ENCODE assay signal across 21 cellular contexts in genomic region chr13:39968646-39969475, GRCh38.
DNase-seq lines count a peak whose midpoint lies in the region; ATAC-seq and TF ChIP-seq lines count a peak whose summit lies in the region.
"Had no signal": no experiment of that assay in that cellular context is flagged by ENCODE, and none has a peak within 500 bp of the region (broad histone marks: within the 10 kb centered on the region; RNA-seq: fewer than 3 reads in every experiment).

No MANE protein-coding gene starts in this region.

- H3K27ac Mint-ChIP-seq in naive thymus-derived CD8-positive, alpha-beta T cell, result no peak overlapping the region
- no peak overlapping the region for H3K27ac Mint-ChIP-seq in activated naive CD4-positive, alpha-beta T cell treated with anti-CD3 and anti-CD28 coated beads, Interleukin-2, amount 10 ng/mL, durations not matched to agents 7 days and 5 days

- H3K27me3 ChIP-seq in tibial nerve, result no peaks in the 10 kb centered on the region

- CTCF ChIA-PET in activated naive CD4-positive, alpha-beta T cell treated with anti-CD3 and anti-CD28 coated beads, Interleukin-2, amount 10 ng/mL, durations not matched to agents 7 days and 5 days (lab: Charles Lee), result interaction anchor here (0.9 to 1.4 kb wide), 3 partner anchors 26 to 714 kb away, joined by 4 to 5 read pairs (median 4); no protein-coding TSS in a partner anchor

- H3K36me3 ChIP-seq in tibial nerve, result no peaks in the 10 kb centered on the region

- H3K4me1 ChIP-seq in tibial nerve, result no peaks in the 10 kb centered on the region

- ATAC-seq in naive thymus-derived CD8-positive, alpha-beta T cell, result no peak
- ATAC-seq: Right ventricle myocardium inferior had no signal

- H3K4me3 Mint-ChIP-seq in naive thymus-derived CD8-positive, alpha-beta T cell, result no peak overlapping the region
- H3K4me3 Mint-ChIP-seq in activated naive CD4-positive, alpha-beta T cell treated with anti-CD3 and anti-CD28 coated beads, Interleukin-2, amount 10 ng/mL, durations not matched to agents 7 days and 5 days, result no peak overlapping the region
- H3K4me3 Mint-ChIP-seq: IgD-negative memory B cell had no signal

- H3K4me1 Mint-ChIP-seq in naive thymus-derived CD8-positive, alpha-beta T cell, result peaks cover 0 to 2% (median 0%) of the 10 kb centered on the region in 4 donors
- H3K4me1 Mint-ChIP-seq in activated naive CD4-positive, alpha-beta T cell treated with anti-CD3 and anti-CD28 coated beads, Interleukin-2, amount 10 ng/mL, durations not matched to agents 7 days and 5 days, result no peaks in the 10 kb centered on the region
- H3K4me1 Mint-ChIP-seq: IgD-negative memory B cell had no signal

- WGBS in tibial nerve, 2 donors, result 86% methylated on average over 6 of the region's 6 CpGs

- no peak overlapping the region for H3K27ac ChIP-seq in tibial nerve
- H3K27ac ChIP-seq: HL-60, PC-9 had no signal

- no peak for TF ChIP-seq POLR2A in tibial nerve (IDR thresholded peaks at IDR 0.05)

- DNase-seq in GM12865 (ENCODE audit: low read depth) (peak; percentile 28), NCI-H82 treated with DMSO at 0.1 percent for 48 hours (lab: John Stamatoyannopoulos, UW; ENCODE audit: unreplicated experiment) (peak; percentile 33), astrocyte of the hippocampus (ENCODE audit: low read depth, low spot score) (peak; percentile 15), iris pigment epithelial cell (ENCODE audit: low read depth) (peak; percentile 28), tibial nerve (ENCODE audit: low spot score in 2 of 2) (no peak), globus pallidus (ENCODE audit: low spot score) (no peak)
- no peak for DNase-seq in naive thymus-derived CD8-positive, alpha-beta T cell
- DNase-seq in activated naive CD4-positive, alpha-beta T cell treated with anti-CD3 and anti-CD28 coated beads, Interleukin-2, amount 10 ng/mL, durations not matched to agents 7 days and 5 days, result no peak
- DNase-seq: DMS153; NCI-H1048; NCI-H1417 treated with DMSO at 0.1 percent for 48 hours; NCI-H187; NCI-H2171 treated with DMSO at 0.1 percent for 48 hours; NCI-H345; NCI-H510A treated with DMSO at 0.1 percent for 48 hours; NCI-H748 treated with DMSO at 0.1 percent for 48 hours; NK-92 treated with Interleukin-12 subunit alpha and Interleukin-12 subunit beta, amount 100 ng/mL, for 24 hours; PC-9 had no signal

- peaks cover 0 to 4% (median 0%) of the 10 kb centered on the region in 5 donors for H3K27me3 Mint-ChIP-seq in naive thymus-derived CD8-positive, alpha-beta T cell
- H3K27me3 Mint-ChIP-seq in activated naive CD4-positive, alpha-beta T cell treated with anti-CD3 and anti-CD28 coated beads, Interleukin-2, amount 10 ng/mL, durations not matched to agents 7 days and 5 days, result peaks cover 11% of the 10 kb centered on the region

- POLR2A ChIA-PET in naive thymus-derived CD8-positive, alpha-beta T cell (lab: Charles Lee), result no interaction called here

- no peaks in the 10 kb centered on the region for H3K9me3 ChIP-seq in tibial nerve

- H3K9me3 Mint-ChIP-seq in naive thymus-derived CD8-positive, alpha-beta T cell, result no peaks in the 10 kb centered on the region
- H3K9me3 Mint-ChIP-seq in activated naive CD4-positive, alpha-beta T cell treated with anti-CD3 and anti-CD28 coated beads, Interleukin-2, amount 10 ng/mL, durations not matched to agents 7 days and 5 days, result no peaks in the 10 kb centered on the region

- TF ChIP-seq EP300 in tibial nerve (IDR thresholded peaks at IDR 0.05), result no peak

- H3K4me3 ChIP-seq in GM12865 (ENCODE audit: low read depth, low read length) (no peak overlapping the region), tibial nerve (no peak overlapping the region)
- H3K4me3 ChIP-seq: PC-9 had no signal

- H3K36me3 Mint-ChIP-seq in naive thymus-derived CD8-positive, alpha-beta T cell, result no peaks in the 10 kb centered on the region
- H3K36me3 Mint-ChIP-seq in activated naive CD4-positive, alpha-beta T cell treated with anti-CD3 and anti-CD28 coated beads, Interleukin-2, amount 10 ng/mL, durations not matched to agents 7 days and 5 days, result no peaks in the 10 kb centered on the region

- TF ChIP-seq CTCF in GM12865 (IDR thresholded peaks at IDR 0.05; ENCODE audit: insufficient read depth, low read depth, low read length, missing control alignments), result no peak
- no peak for TF ChIP-seq CTCF in tibial nerve (IDR thresholded peaks at IDR 0.05)

Comparison
In these comparisons a context has a peak if more than half of its experiments do, and no peak if none do; other contexts are left out.
1. DNase-seq: peak in GM12865 (single experiment), NCI-H82 treated with DMSO at 0.1 percent for 48 hours (single experiment), astrocyte of the hippocampus (single experiment) and iris pigment epithelial cell (single experiment); none in tibial nerve (0 of 2), globus pallidus (single experiment), naive thymus-derived CD8-positive, alpha-beta T cell (0 of 10) and activated naive CD4-positive, alpha-beta T cell treated with anti-CD3 and anti-CD28 coated beads, Interleukin-2, amount 10 ng/mL, durations not matched to agents 7 days and 5 days (single experiment).